8 cellular contexts compared by ENCODE assay signal in genomic region chrX:48539345-48540014, GRCh38. TPM values are rescaled to one million over a fixed set of nuclear protein-coding genes. Genes with fewer than 3 reads are reported as not detected.
A peak's percentile ranks its signal among the peaks of the same experiment; 100 is the strongest.
DNase-seq lines count a peak whose midpoint lies in the region; ATAC-seq and TF ChIP-seq lines count a peak whose summit lies in the region.

TSS of gene TBC1D25 (plus strand) at chrX:48539714. CDS start at chrX:48539798, 84 bp downstream.

- H3K27me3 Mint-ChIP-seq in activated naive CD8-positive, alpha-beta T cell treated with anti-CD3 and anti-CD28 coated beads, Interleukin-2, amount 10 ng/mL, durations not matched to agents 7 days and 5 days: no peaks in the 10 kb centered on the region

- H3K27ac ChIP-seq in SU-DHL-6 (ENCODE audit: low read depth, low read length) (peak within 1 kb of the TSS; percentile 67), ovary (peak within 1 kb of the TSS; percentile 76 to 80), thyroid gland (peak within 1 kb of the TSS; percentile 78 to 89 (median 85))

- no peaks in the 10 kb centered on the region for H3K9me3 ChIP-seq in SU-DHL-6 (ENCODE audit: insufficient read depth, low read length)
- no peaks in the 10 kb centered on the region for H3K9me3 ChIP-seq in ovary
- H3K9me3 ChIP-seq in thyroid gland: no peaks in the 10 kb centered on the region

- peaks cover 5% of the 10 kb centered on the region; the same call in 1 of the 2 replicates for H3F3A ChIP-seq in SU-DHL-6 (ENCODE audit: insufficient read depth)

- peak within 1 kb of the TSS; percentile 75 for H3K9ac ChIP-seq in SU-DHL-6 (ENCODE audit: low read length)

- H3K9me2 ChIP-seq in SU-DHL-6 (replicated peaks; ENCODE audit: insufficient read depth, low read length): no peaks in the 10 kb centered on the region

- H3K36me3 ChIP-seq in SU-DHL-6 (ENCODE audit: low read length) (no peaks in the 10 kb centered on the region), ovary (no peaks in the 10 kb centered on the region), thyroid gland (no peaks in the 10 kb centered on the region)

- H2AFZ ChIP-seq in SU-DHL-6 (ENCODE audit: low read depth, low read length, severe bottlenecking): peak within 1 kb of the TSS; percentile 32

- DNase-seq in NCI-H1105 treated with DMSO at 0.1 percent for 48 hours (lab: John Stamatoyannopoulos, UW): peak; percentile 92
- DNase-seq in activated naive CD8-positive, alpha-beta T cell treated with anti-CD3 and anti-CD28 coated beads, Interleukin-2, amount 10 ng/mL, durations not matched to agents 7 days and 5 days: peak; percentile 92
- peak; percentile 87 to 98 (median 94) for DNase-seq in head of caudate nucleus
- DNase-seq in ovary: peak; percentile 96 to 98 (median 97)
- DNase-seq in thyroid gland: peak; percentile 97 to 98

- no peak for TF ChIP-seq CTCF in SU-DHL-6 (IDR thresholded peaks at IDR 0.05; ENCODE audit: insufficient read depth, low read length, poor library complexity, severe bottlenecking)
- peak in 1 of 3 donors; percentile 37 for TF ChIP-seq CTCF in ovary (IDR thresholded peaks at IDR 0.05)
- peak in 2 of 6 experiments; percentile 18 to 37 for TF ChIP-seq CTCF in thyroid gland (IDR thresholded peaks at IDR 0.05)

- TF ChIP-seq POLR2A in GM10847 (IDR thresholded peaks at IDR 0.05; ENCODE audit: extremely low read depth, insufficient read length) (peak; percentile 24), ovary (IDR thresholded peaks at IDR 0.05) (no peak), thyroid gland (IDR thresholded peaks at IDR 0.05) (peak in 1 of 2 donors; percentile 67)

- intact Hi-C loops in head of caudate nucleus (cut with DNase I): loop anchor here (5.0 kb wide), 1 partner anchor 258 kb away; no protein-coding TSS in a partner anchor
- intact Hi-C loops in ovary (cut with DNase I): no loop called here
- intact Hi-C loops in thyroid gland (cut with DNase I): no loop called here

- peaks cover 12% of the 10 kb centered on the region for H3K79me2 ChIP-seq in SU-DHL-6 (ENCODE audit: insufficient read depth, low read length)

- H3K4me2 ChIP-seq in SU-DHL-6 (ENCODE audit: low read depth, low read length, poor library complexity, severe bottlenecking): peak within 1 kb of the TSS; percentile 70

- 37 to 41% (median 39%) methylated on average over 58 of the region's 58 CpGs for WGBS in ovary, 3 donors
- WGBS in thyroid gland, 2 donors: 0% methylated on average over 15 of the region's 58 CpGs

- POLR2A ChIA-PET in activated naive CD8-positive, alpha-beta T cell treated with anti-CD3 and anti-CD28 coated beads, Interleukin-2, amount 10 ng/mL, durations not matched to agents 7 days and 5 days (lab: Charles Lee): interaction anchor here (0.9 to 3.8 kb wide), 10 partner anchors 10 to 358 kb away, joined by 3 to 26 read pairs (median 4); partner anchors contain the start of genes EBP, PQBP1, RBM3 and TIMM17B

- H3K4me1 Mint-ChIP-seq in activated naive CD8-positive, alpha-beta T cell treated with anti-CD3 and anti-CD28 coated beads, Interleukin-2, amount 10 ng/mL, durations not matched to agents 7 days and 5 days: peaks cover 17% of the 10 kb centered on the region

- no peaks in the 10 kb centered on the region for H4K20me1 ChIP-seq in SU-DHL-6 (ENCODE audit: low read depth, low read length)

- peak within 1 kb of the TSS; percentile 93 for H3K4me3 Mint-ChIP-seq in activated naive CD8-positive, alpha-beta T cell treated with anti-CD3 and anti-CD28 coated beads, Interleukin-2, amount 10 ng/mL, durations not matched to agents 7 days and 5 days

- H3K27me3 ChIP-seq in SU-DHL-6 (ENCODE audit: low read length) (no peaks in the 10 kb centered on the region), ovary (no peaks in the 10 kb centered on the region), thyroid gland (no peaks in the 10 kb centered on the region)

- H3K4me1 ChIP-seq in ovary (ENCODE audit: insufficient read depth): no peaks in the 10 kb centered on the region
- H3K4me1 ChIP-seq in thyroid gland: peaks cover 6% of the 10 kb centered on the region in 2 donors

- peak; percentile 76 for ATAC-seq in HG02623 (IDR thresholded peaks at IDR 0.05; ENCODE audit: unreplicated experiment)
- peak; percentile 82 for ATAC-seq in activated naive CD8-positive, alpha-beta T cell treated with anti-CD3 and anti-CD28 coated beads, Interleukin-2, amount 10 ng/mL, durations not matched to agents 7 days and 5 days (ENCODE audit: low read depth)

- no peaks in the 10 kb centered on the region for H3K9me3 Mint-ChIP-seq in activated naive CD8-positive, alpha-beta T cell treated with anti-CD3 and anti-CD28 coated beads, Interleukin-2, amount 10 ng/mL, durations not matched to agents 7 days and 5 days

- peak within 1 kb of the TSS; percentile 77 for H3K4me3 ChIP-seq in SU-DHL-6 (ENCODE audit: insufficient read depth, low read length, poor library complexity, severe bottlenecking)
- H3K4me3 ChIP-seq in ovary: peak within 1 kb of the TSS; percentile 36
- peak within 1 kb of the TSS in 2 of 3 donors; percentile 50 to 66 for H3K4me3 ChIP-seq in thyroid gland (replicated peaks in 1 of 3)

- peak within 1 kb of the TSS; percentile 98 for H3K27ac Mint-ChIP-seq in activated naive CD8-positive, alpha-beta T cell treated with anti-CD3 and anti-CD28 coated beads, Interleukin-2, amount 10 ng/mL, durations not matched to agents 7 days and 5 days

- TF ChIP-seq EP300 in ovary (IDR thresholded peaks at IDR 0.05): peak; percentile 64

- peaks cover 4% of the 10 kb centered on the region for H3K36me3 Mint-ChIP-seq in activated naive CD8-positive, alpha-beta T cell treated with anti-CD3 and anti-CD28 coated beads, Interleukin-2, amount 10 ng/mL, durations not matched to agents 7 days and 5 days

RNA-seq across cellular contexts. Expression of gene TBC1D25, which starts in this region (rescaled TPM):
- total RNA-seq in activated naive CD8-positive, alpha-beta T cell treated with anti-CD3 and anti-CD28 coated beads, Interleukin-2, amount 10 ng/mL, durations not matched to agents 7 days and 5 days: 10 to 100 TPM; 22.5 to 22.6 TPM
- total RNA-seq in ovary (10 to 100 TPM in 6 of 7 donors, 1 to 10 TPM in 1; 8.1 to 16.0 (median 12.2) TPM), thyroid gland (10 to 100 TPM in 3 of 4 donors, 1 to 10 TPM in 1; 9.4 to 16.5 (median 12.2) TPM)
- 10 to 100 TPM in 1 of 2 donors, 1 to 10 TPM in 1; 8.5 to 10.8 TPM for polyA plus RNA-seq in ovary

Comparison
In these comparisons a context has a peak if more than half of its experiments do, and no peak if none do; other contexts are left out.
1. Peak in every context shown above with its lines: DNase-seq, ATAC-seq, H3K4me3 ChIP-seq and H3K27ac ChIP-seq.